Comparison of ENCODE assay signal across 1 cellular context in the genomic region with DNA sequence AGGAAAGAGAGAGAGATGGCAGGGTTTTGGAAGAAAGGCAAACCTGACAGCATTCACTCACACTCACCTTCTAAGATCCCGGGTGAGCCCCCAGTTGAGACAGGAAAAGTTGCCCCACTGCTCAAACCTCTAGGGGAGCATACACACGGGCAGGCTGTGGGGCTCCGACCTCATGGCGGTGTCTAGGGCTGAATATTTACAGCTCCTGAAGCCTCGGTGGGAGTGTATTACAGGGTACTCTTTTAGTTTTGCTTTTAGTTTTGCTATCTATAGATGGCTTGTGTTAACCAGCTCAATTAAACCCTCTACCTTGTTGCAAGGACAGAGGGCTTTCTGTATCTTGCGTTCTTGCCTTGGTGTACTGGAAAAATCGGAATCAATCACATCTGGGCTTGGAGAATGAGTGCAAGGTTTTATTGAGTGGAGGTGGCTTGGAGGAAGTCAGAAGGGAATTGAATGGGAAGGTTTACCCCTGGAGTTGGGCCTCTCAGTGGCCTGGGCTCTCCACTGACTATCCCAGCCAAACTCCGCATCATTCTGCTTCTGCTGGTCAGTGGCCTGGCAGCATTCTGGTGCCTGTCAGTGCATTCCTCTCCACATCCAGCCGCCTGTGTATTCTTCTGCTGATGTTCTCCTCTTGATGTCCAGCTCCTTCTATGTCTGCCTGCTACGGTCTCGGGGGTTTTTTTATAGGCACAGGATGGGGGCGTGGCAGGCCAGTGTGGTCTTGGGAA.
TF ChIP-seq lines count a peak whose summit lies in the region.

No MANE protein-coding gene starts in this region.

TF ChIP-seq in HepG2, 621 proteins besides CTCF, POLR2A, EP300 and RAD21:
- TF ChIP-seq, protein P1, sequence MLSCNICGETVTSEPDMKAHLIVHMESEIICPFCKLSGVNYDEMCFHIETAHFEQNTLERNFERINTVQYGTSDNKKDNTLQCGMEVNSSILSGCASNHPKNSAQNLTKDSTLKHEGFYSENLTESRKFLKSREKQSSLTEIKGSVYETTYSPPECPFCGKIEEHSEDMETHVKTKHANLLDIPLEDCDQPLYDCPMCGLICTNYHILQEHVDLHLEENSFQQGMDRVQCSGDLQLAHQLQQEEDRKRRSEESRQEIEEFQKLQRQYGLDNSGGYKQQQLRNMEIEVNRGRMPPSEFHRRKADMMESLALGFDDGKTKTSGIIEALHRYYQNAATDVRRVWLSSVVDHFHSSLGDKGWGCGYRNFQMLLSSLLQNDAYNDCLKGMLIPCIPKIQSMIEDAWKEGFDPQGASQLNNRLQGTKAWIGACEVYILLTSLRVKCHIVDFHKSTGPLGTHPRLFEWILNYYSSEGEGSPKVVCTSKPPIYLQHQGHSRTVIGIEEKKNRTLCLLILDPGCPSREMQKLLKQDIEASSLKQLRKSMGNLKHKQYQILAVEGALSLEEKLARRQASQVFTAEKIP (CRISPR knock-in tag; IDR thresholded peaks at IDR 0.05; ENCODE audit: borderline replicate concordance): no peak
- TF ChIP-seq PCBP1 (IDR thresholded peaks at IDR 0.05; ENCODE audit: borderline replicate concordance, low read depth, low read length): no peak
- TF ChIP-seq, protein P2, sequence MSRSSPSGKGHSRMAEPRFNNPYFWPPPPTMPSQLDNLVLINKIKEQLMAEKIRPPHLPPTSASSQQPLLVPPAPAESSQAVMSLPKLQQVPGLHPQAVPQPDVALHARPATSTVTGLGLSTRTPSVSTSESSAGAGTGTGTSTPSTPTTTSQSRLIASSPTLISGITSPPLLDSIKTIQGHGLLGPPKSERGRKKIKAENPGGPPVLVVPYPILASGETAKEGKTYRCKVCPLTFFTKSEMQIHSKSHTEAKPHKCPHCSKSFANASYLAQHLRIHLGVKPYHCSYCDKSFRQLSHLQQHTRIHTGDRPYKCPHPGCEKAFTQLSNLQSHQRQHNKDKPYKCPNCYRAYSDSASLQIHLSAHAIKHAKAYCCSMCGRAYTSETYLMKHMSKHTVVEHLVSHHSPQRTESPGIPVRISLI (CRISPR knock-in tag; IDR thresholded peaks at IDR 0.05; ENCODE audit: borderline replicate concordance): no peak
- TF ChIP-seq SMAD1 (CRISPR knock-in tag; IDR thresholded peaks at IDR 0.05; ENCODE audit: borderline replicate concordance, low read depth): no peak
- peak; percentile 66; the same call in 1 of the 2 replicates for TF ChIP-seq ZNF501 (CRISPR knock-in tag; IDR thresholded peaks at IDR 0.05)
- TF ChIP-seq NFRKB (IDR thresholded peaks at IDR 0.05): no peak
- no peak for TF ChIP-seq POLR2AphosphoS2 (IDR thresholded peaks at IDR 0.05; ENCODE audit: low read depth, low read length)
- TF ChIP-seq, protein P3, sequence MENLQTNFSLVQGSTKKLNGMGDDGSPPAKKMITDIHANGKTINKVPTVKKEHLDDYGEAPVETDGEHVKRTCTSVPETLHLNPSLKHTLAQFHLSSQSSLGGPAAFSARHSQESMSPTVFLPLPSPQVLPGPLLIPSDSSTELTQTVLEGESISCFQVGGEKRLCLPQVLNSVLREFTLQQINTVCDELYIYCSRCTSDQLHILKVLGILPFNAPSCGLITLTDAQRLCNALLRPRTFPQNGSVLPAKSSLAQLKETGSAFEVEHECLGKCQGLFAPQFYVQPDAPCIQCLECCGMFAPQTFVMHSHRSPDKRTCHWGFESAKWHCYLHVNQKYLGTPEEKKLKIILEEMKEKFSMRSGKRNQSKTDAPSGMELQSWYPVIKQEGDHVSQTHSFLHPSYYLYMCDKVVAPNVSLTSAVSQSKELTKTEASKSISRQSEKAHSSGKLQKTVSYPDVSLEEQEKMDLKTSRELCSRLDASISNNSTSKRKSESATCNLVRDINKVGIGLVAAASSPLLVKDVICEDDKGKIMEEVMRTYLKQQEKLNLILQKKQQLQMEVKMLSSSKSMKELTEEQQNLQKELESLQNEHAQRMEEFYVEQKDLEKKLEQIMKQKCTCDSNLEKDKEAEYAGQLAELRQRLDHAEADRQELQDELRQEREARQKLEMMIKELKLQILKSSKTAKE (CRISPR knock-in tag; IDR thresholded peaks at IDR 0.05; ENCODE audit: borderline replicate concordance): no peak
